In the genomic region with DNA sequence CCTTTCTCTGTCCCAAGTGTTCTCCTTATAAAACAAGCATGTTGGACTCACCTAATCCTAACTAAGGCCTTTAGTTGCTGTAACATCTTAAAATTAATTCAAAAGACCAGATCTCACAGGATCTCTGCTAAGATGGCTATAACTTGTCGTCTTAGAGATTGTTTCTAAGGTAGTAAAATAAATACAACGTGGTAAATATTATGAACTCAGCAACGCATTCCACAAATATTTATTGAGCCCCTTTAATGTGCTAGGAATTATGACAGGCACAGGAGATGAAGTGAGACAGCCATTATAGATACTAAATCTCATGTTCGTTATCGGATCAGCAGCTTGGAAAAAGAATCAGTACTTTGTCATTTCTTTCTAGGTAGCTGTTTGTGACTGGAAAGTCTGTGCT, we compare ENCODE assay signal across 9 cellular contexts. TPM values are rescaled to one million over a fixed set of nuclear protein-coding genes. Genes with fewer than 3 reads are reported as not detected.
DNase-seq lines count a peak whose midpoint lies in the region; ATAC-seq, FAIRE-seq and TF ChIP-seq lines count a peak whose summit lies in the region.
"Had no signal": no experiment of that assay in that cellular context is flagged by ENCODE, and none has a peak within 500 bp of the region (broad histone marks: within the 10 kb centered on the region; RNA-seq: fewer than 3 reads in every experiment).

No MANE protein-coding gene starts in this region.

- no peaks in the 10 kb centered on the region for H4K20me1 ChIP-seq in endothelial cell of umbilical vein (replicated peaks; ENCODE audit: control insufficient read depth, extremely low read depth, insufficient read depth, low read length)

- peaks cover 50 to 55% (median 54%) of the 10 kb centered on the region in 3 donors for H3K4me1 Mint-ChIP-seq in IgD-negative memory B cell
- H3K4me1 Mint-ChIP-seq in stimulated activated effector memory CD8-positive, alpha-beta T cell treated with anti-CD3 and anti-CD28 coated beads, Interleukin-12 subunit alpha, Interleukin-12 subunit beta, amount 100 ng/mL, for 72 hours: peaks cover 49% of the 10 kb centered on the region

- no peak overlapping the region for H3K4me2 ChIP-seq in endothelial cell of umbilical vein (ENCODE audit: insufficient read depth, low read length)

- CTCF ChIA-PET in endothelial cell of umbilical vein (lab: Charles Lee): interaction anchor here (1.0 to 1.4 kb wide), 3 partner anchors 28 to 103 kb away, joined by 3 to 5 read pairs (median 3); no protein-coding TSS in a partner anchor

- no peaks in the 10 kb centered on the region for H3K79me2 ChIP-seq in endothelial cell of umbilical vein (ENCODE audit: control insufficient read depth, insufficient read depth, low read length)

- peak; percentile 18 for ATAC-seq in GM18867 (IDR thresholded peaks at IDR 0.05; ENCODE audit: unreplicated experiment)
- no peak for ATAC-seq in stimulated activated effector memory CD8-positive, alpha-beta T cell treated with anti-CD3 and anti-CD28 coated beads, Interleukin-12 subunit alpha, Interleukin-12 subunit beta, amount 100 ng/mL, for 72 hours

- H3K27ac Mint-ChIP-seq in IgD-negative memory B cell: peak overlapping the region; percentile 92 to 100 (median 98)
- peak overlapping the region; percentile 72 for H3K27ac Mint-ChIP-seq in stimulated activated effector memory CD8-positive, alpha-beta T cell treated with anti-CD3 and anti-CD28 coated beads, Interleukin-12 subunit alpha, Interleukin-12 subunit beta, amount 100 ng/mL, for 72 hours

- TF ChIP-seq POLR2A in endothelial cell of umbilical vein (IDR thresholded peaks at IDR 0.05; ENCODE audit: low read depth, low read length): no peak

- dilution Hi-C loops in endothelial cell of umbilical vein (cut with MboI; ENCODE audit: extremely low pct_ligation_motif_present, low sequenced_read_pairs): no loop called here

- H3K9ac ChIP-seq in endothelial cell of umbilical vein (replicated peaks; ENCODE audit: extremely low read depth, insufficient read depth, low read length): no peak overlapping the region

- no peak overlapping the region for H3K27ac ChIP-seq in endothelial cell of umbilical vein (ENCODE audit: insufficient read depth, low read depth, low read length)
- H3K27ac ChIP-seq: brain microvascular endothelial cell had no signal

- H3K36me3 Mint-ChIP-seq in IgD-negative memory B cell: no peaks in the 10 kb centered on the region
- no peaks in the 10 kb centered on the region for H3K36me3 Mint-ChIP-seq in stimulated activated effector memory CD8-positive, alpha-beta T cell treated with anti-CD3 and anti-CD28 coated beads, Interleukin-12 subunit alpha, Interleukin-12 subunit beta, amount 100 ng/mL, for 72 hours

- peaks cover 5% of the 10 kb centered on the region for H3K4me1 ChIP-seq in endothelial cell of umbilical vein (ENCODE audit: control insufficient read depth, extremely low read depth, insufficient read depth, low read length)

- no peak overlapping the region for H2AFZ ChIP-seq in endothelial cell of umbilical vein (ENCODE audit: low read depth, low read length)

- no peaks in the 10 kb centered on the region for H3K27me3 Mint-ChIP-seq in IgD-negative memory B cell

- H3K36me3 ChIP-seq in endothelial cell of umbilical vein (ENCODE audit: control insufficient read depth in 2 of 2, extremely low read depth in 1 of 2, insufficient read depth in 2 of 2, low read length in 2 of 2): no peaks in the 10 kb centered on the region
- H3K36me3 ChIP-seq: brain microvascular endothelial cell had no signal

- H3K9me1 ChIP-seq in endothelial cell of umbilical vein (replicated peaks; ENCODE audit: control insufficient read depth, extremely low read depth, insufficient read depth, low read length): no peaks in the 10 kb centered on the region

- intact Hi-C loops in endothelial cell of umbilical vein (cut with micrococcal nuclease): no loop called here

- no peak for FAIRE-seq in endothelial cell of umbilical vein (lab: Jason Lieb, UNC)
- FAIRE-seq in D721Med (lab: Jason Lieb, UNC): no peak

- H3K9me3 ChIP-seq in endothelial cell of umbilical vein (replicated peaks; ENCODE audit: control insufficient read depth, insufficient read depth, low read length): no peaks in the 10 kb centered on the region

- no peak overlapping the region for H3K4me3 ChIP-seq in endothelial cell of umbilical vein (replicated peaks in 1 of 3; ENCODE audit: insufficient read depth in 1 of 3, low read depth in 1 of 3, low read length in 3 of 3)

- POLR2A ChIA-PET in endothelial cell of umbilical vein (lab: Charles Lee): no interaction called here

- TF ChIP-seq CTCF in endothelial cell of umbilical vein (IDR thresholded peaks at IDR 0.05; ENCODE audit: extremely low read depth in 1 of 2, insufficient read depth in 1 of 2, low read depth in 1 of 2, low read length in 2 of 2): no peak
- TF ChIP-seq CTCF in D721Med (IDR thresholded peaks at IDR 0.05; ENCODE audit: insufficient read depth, missing control alignments): no peak

- peak; percentile 21 for DNase-seq in endothelial cell of umbilical vein (ENCODE audit: low read depth, low spot score)
- DNase-seq in stimulated activated effector memory CD8-positive, alpha-beta T cell treated with anti-CD3 and anti-CD28 coated beads, Interleukin-12 subunit alpha, Interleukin-12 subunit beta, amount 100 ng/mL, for 72 hours (ENCODE audit: low spot score in 2 of 2): no peak
- no peak for DNase-seq in UCSD-AML1 (lab: John Stamatoyannopoulos, UW; ENCODE audit: unreplicated experiment)
- no peak for DNase-seq in SW480 (ENCODE audit: low spot score)
- DNase-seq in D721Med (ENCODE audit: insufficient read length, low spot score): no peak
- DNase-seq: brain microvascular endothelial cell, Right ventricle myocardium superior had no signal

- peak overlapping the region; percentile 49 to 84 (median 65) for H3K4me3 Mint-ChIP-seq in IgD-negative memory B cell
- H3K4me3 Mint-ChIP-seq in stimulated activated effector memory CD8-positive, alpha-beta T cell treated with anti-CD3 and anti-CD28 coated beads, Interleukin-12 subunit alpha, Interleukin-12 subunit beta, amount 100 ng/mL, for 72 hours: peak overlapping the region; percentile 34

- H3K27me3 ChIP-seq in endothelial cell of umbilical vein (ENCODE audit: control insufficient read depth in 2 of 2, insufficient read depth in 2 of 2, low read length in 2 of 2): no peaks in the 10 kb centered on the region
- H3K27me3 ChIP-seq: brain microvascular endothelial cell had no signal

- no TSS peak for BruUV-seq in endothelial cell of umbilical vein (replicated peaks; lab: Mats Ljungman, UMichigan)

- H3K9me3 Mint-ChIP-seq in IgD-negative memory B cell: peaks cover 0 to 2% (median 0%) of the 10 kb centered on the region in 3 donors
- no peaks in the 10 kb centered on the region for H3K9me3 Mint-ChIP-seq in stimulated activated effector memory CD8-positive, alpha-beta T cell treated with anti-CD3 and anti-CD28 coated beads, Interleukin-12 subunit alpha, Interleukin-12 subunit beta, amount 100 ng/mL, for 72 hours

TF ChIP-seq in endothelial cell of umbilical vein, 7 proteins besides CTCF, POLR2A, EP300 and RAD21:
- TF ChIP-seq EZH2 (IDR thresholded peaks at IDR 0.05; ENCODE audit: borderline replicate concordance, low read depth, low read length, severe bottlenecking): no peak
- TF ChIP-seq, protein P1, sequence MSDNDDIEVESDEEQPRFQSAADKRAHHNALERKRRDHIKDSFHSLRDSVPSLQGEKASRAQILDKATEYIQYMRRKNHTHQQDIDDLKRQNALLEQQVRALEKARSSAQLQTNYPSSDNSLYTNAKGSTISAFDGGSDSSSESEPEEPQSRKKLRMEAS (IDR thresholded peaks at IDR 0.05; ENCODE audit: insufficient read depth, insufficient read length): no peak
- no peak for TF ChIP-seq MYC (IDR thresholded peaks at IDR 0.05; ENCODE audit: low read depth, low read length)
- no peak for TF ChIP-seq GATA2 (IDR thresholded peaks at IDR 0.05; ENCODE audit: insufficient read depth, insufficient read length, low read depth, low read length)
- TF ChIP-seq FOS (IDR thresholded peaks at IDR 0.05; ENCODE audit: borderline replicate concordance, insufficient read depth, low read length): no peak
- no peak for TF ChIP-seq JUN (IDR thresholded peaks at IDR 0.05; ENCODE audit: borderline replicate concordance, insufficient read depth, insufficient read length, low read depth)
- no peak for TF ChIP-seq POLR2AphosphoS5 (IDR thresholded peaks at IDR 0.05; ENCODE audit: insufficient read depth, low read depth, low read length)

RNA-seq across cellular contexts. Expression of a gene that starts 20.8 kb away (rescaled TPM):
- polyA plus RNA-seq in IgD-negative memory B cell (56.1 TPM), endothelial cell of umbilical vein (50.3 and 57.2 TPM in 2 replicates)
- total RNA-seq in endothelial cell of umbilical vein: 80.6 and 81.6 TPM in 2 replicates
- polyA plus RNA-seq in endothelial cell of umbilical vein (2011; cell fraction: cytosol; rRNA removed): 71.6 and 88.5 TPM in 2 replicates
- 107 and 153 TPM in 2 replicates for polyA plus RNA-seq in endothelial cell of umbilical vein (2011; cell fraction: nucleus; rRNA removed)
- 35.7 and 56.3 TPM in 2 replicates for polyA plus RNA-seq in endothelial cell of umbilical vein (2012)
- 99.5 and 110 TPM in 2 replicates for polyA minus RNA-seq in endothelial cell of umbilical vein
- polyA minus RNA-seq in endothelial cell of umbilical vein (2011; cell fraction: cytosol; rRNA and poly(A)+ RNA removed): 113 TPM
- polyA minus RNA-seq in endothelial cell of umbilical vein (2011; cell fraction: nucleus; rRNA and poly(A)+ RNA removed): 37.7 and 72.2 TPM in 2 replicates

RNA-seq across cellular contexts. Expression of a gene that starts 56.6 kb away (rescaled TPM):
- polyA plus RNA-seq in IgD-negative memory B cell (6.4 TPM), endothelial cell of umbilical vein (4.3 TPM in 2 replicates)
- total RNA-seq in endothelial cell of umbilical vein: 6.0 TPM in 2 replicates
- polyA plus RNA-seq in endothelial cell of umbilical vein (2011; cell fraction: cytosol; rRNA removed): 2.6 and 3.1 TPM in 2 replicates
- 1.3 and 1.5 TPM in 2 replicates for polyA plus RNA-seq in endothelial cell of umbilical vein (2011; cell fraction: nucleus; rRNA removed)
- 3.8 and 5.2 TPM in 2 replicates for polyA plus RNA-seq in endothelial cell of umbilical vein (2012)
- 9.5 and 11.6 TPM in 2 replicates for polyA minus RNA-seq in endothelial cell of umbilical vein
- 0.20 TPM for polyA minus RNA-seq in endothelial cell of umbilical vein (2011; cell fraction: cytosol; rRNA and poly(A)+ RNA removed)
- 1.8 and 1.9 TPM in 2 replicates for polyA minus RNA-seq in endothelial cell of umbilical vein (2011; cell fraction: nucleus; rRNA and poly(A)+ RNA removed)
